ENCODE assay signal across 8 cellular contexts in the genomic region with DNA sequence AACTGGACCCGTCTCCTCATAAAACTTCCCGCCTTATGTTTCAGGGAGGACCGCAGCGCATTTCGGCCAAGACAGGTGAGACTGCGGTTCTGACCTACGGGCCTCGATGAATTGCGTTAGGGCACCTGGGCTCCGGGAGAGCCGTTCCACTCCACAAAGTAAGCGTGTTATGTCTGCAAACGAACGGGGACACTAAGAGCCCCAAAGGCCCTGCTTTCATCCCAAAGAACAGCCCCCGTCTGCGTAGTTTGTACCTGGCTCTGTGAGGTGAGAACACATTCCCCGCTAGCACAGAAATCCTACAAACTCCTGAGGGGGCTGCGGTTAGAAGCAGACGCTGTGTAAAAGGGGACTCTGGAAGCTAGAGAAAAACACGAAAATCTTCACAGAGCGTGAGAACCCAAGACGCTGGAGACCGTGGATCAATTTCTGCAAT. TPM values are rescaled to one million over a fixed set of nuclear protein-coding genes. Genes with fewer than 3 reads are reported as not detected.
A peak's percentile ranks its signal among the peaks of the same experiment; 100 is the strongest.
DNase-seq lines count a peak whose midpoint lies in the region; ATAC-seq lines count a peak whose summit lies in the region.

No MANE protein-coding gene starts in this region.

- H3K36me3 ChIP-seq in BLaER1 = no peaks in the 10 kb centered on the region
- no peaks in the 10 kb centered on the region for H3K36me3 ChIP-seq in NT2/D1 (ENCODE audit: insufficient read depth, insufficient read length, low read length)

- H3K9me3 ChIP-seq in BLaER1 = no peaks in the 10 kb centered on the region
- no peaks in the 10 kb centered on the region for H3K9me3 ChIP-seq in NT2/D1 (ENCODE audit: insufficient read depth, low read length)

- peaks cover 17% of the 10 kb centered on the region for H3K36me3 Mint-ChIP-seq in central memory CD8-positive, alpha-beta T cell (ENCODE audit: insufficient read depth)
- H3K36me3 Mint-ChIP-seq in natural killer cell treated with Interleukin-12 subunit alpha and Interleukin-12 subunit beta and Interleukin-15 and Interleukin-18, amount 100 ng/mL, for 72 hours = no peaks in the 10 kb centered on the region

- H3K9ac ChIP-seq in BLaER1 (peak overlapping the region; percentile 65; the same call in 1 of the 2 replicates), NT2/D1 (ENCODE audit: insufficient read length, low read depth) (peak overlapping the region; percentile 58)

- H4K20me1 ChIP-seq in BLaER1 = no peaks in the 10 kb centered on the region

- H3K27me3 ChIP-seq in BLaER1 = peaks cover 14% of the 10 kb centered on the region
- no peaks in the 10 kb centered on the region for H3K27me3 ChIP-seq in NT2/D1 (ENCODE audit: insufficient read depth, insufficient read length)

- no peak for DNase-seq in NT2/D1 (ENCODE audit: low read depth, low spot score)
- no peak for DNase-seq in central memory CD8-positive, alpha-beta T cell (ENCODE audit: low spot score in 2 of 2)
- DNase-seq in natural killer cell treated with Interleukin-12 subunit alpha and Interleukin-12 subunit beta and Interleukin-15 and Interleukin-18, amount 100 ng/mL, for 72 hours (ENCODE audit: low spot score) = no peak
- DNase-seq in kidney tubule cell (ENCODE audit: low spot score) = no peak
- DNase-seq in NCI-H748 (lab: John Stamatoyannopoulos, UW; ENCODE audit: unreplicated experiment) = no peak

- H3K27me3 Mint-ChIP-seq in central memory CD8-positive, alpha-beta T cell = no peaks in the 10 kb centered on the region
- peaks cover 0 to 8% of the 10 kb centered on the region in 2 donors for H3K27me3 Mint-ChIP-seq in natural killer cell treated with Interleukin-12 subunit alpha and Interleukin-12 subunit beta and Interleukin-15 and Interleukin-18, amount 100 ng/mL, for 72 hours

- no peaks in the 10 kb centered on the region for H3K9me3 Mint-ChIP-seq in central memory CD8-positive, alpha-beta T cell
- no peaks in the 10 kb centered on the region for H3K9me3 Mint-ChIP-seq in natural killer cell treated with Interleukin-12 subunit alpha and Interleukin-12 subunit beta and Interleukin-15 and Interleukin-18, amount 100 ng/mL, for 72 hours

- peak overlapping the region; percentile 77 for H3K4me3 Mint-ChIP-seq in central memory CD8-positive, alpha-beta T cell
- H3K4me3 Mint-ChIP-seq in natural killer cell treated with Interleukin-12 subunit alpha and Interleukin-12 subunit beta and Interleukin-15 and Interleukin-18, amount 100 ng/mL, for 72 hours = peak overlapping the region; percentile 69

- ATAC-seq in central memory CD8-positive, alpha-beta T cell (replicated peaks; ENCODE audit: extremely low read depth, poor library complexity, severe bottlenecking) = no peak
- ATAC-seq in natural killer cell treated with Interleukin-12 subunit alpha and Interleukin-12 subunit beta and Interleukin-15 and Interleukin-18, amount 100 ng/mL, for 72 hours = no peak
- no peak for ATAC-seq in GM18907 (IDR thresholded peaks at IDR 0.05; ENCODE audit: unreplicated experiment)
- no peak for ATAC-seq in GM18873 (IDR thresholded peaks at IDR 0.05; ENCODE audit: low FRiP score, unreplicated experiment)

- H3K4me3 ChIP-seq in BLaER1 (peak overlapping the region; percentile 63), NT2/D1 (ENCODE audit: insufficient read length, low read depth) (peak overlapping the region; percentile 10)

- H3K27ac ChIP-seq in BLaER1 = no peak overlapping the region

- H3K4me1 Mint-ChIP-seq in central memory CD8-positive, alpha-beta T cell = peaks cover 29% of the 10 kb centered on the region
- H3K4me1 Mint-ChIP-seq in natural killer cell treated with Interleukin-12 subunit alpha and Interleukin-12 subunit beta and Interleukin-15 and Interleukin-18, amount 100 ng/mL, for 72 hours (ENCODE audit: low read depth in 2 of 2) = peaks cover 25 to 28% of the 10 kb centered on the region in 2 donors

- peak overlapping the region; percentile 97 for H3K27ac Mint-ChIP-seq in central memory CD8-positive, alpha-beta T cell (ENCODE audit: low read depth)
- peak overlapping the region; percentile 91 for H3K27ac Mint-ChIP-seq in natural killer cell treated with Interleukin-12 subunit alpha and Interleukin-12 subunit beta and Interleukin-15 and Interleukin-18, amount 100 ng/mL, for 72 hours

- H3K4me1 ChIP-seq in BLaER1 (peaks cover 10% of the 10 kb centered on the region; the same call in 1 of the 2 replicates), NT2/D1 (ENCODE audit: insufficient read depth, insufficient read length) (peaks cover 3% of the 10 kb centered on the region)

- peak overlapping the region; percentile 81 for H3K4me2 ChIP-seq in BLaER1

RNA-seq across cellular contexts. Expression of a gene that starts 41.6 kb away (rescaled TPM):
- total RNA-seq in natural killer cell treated with Interleukin-12 subunit alpha and Interleukin-12 subunit beta and Interleukin-15 and Interleukin-18, amount 100 ng/mL, for 72 hours = not detected
